8 cellular contexts compared by ENCODE assay signal in genomic region chrX:46953597-46953996, GRCh38.
DNase-seq lines count a peak whose midpoint lies in the region; ATAC-seq lines count a peak whose summit lies in the region.

No MANE protein-coding gene starts in this region.

- H3K4me3 ChIP-seq in BLaER1: no peak overlapping the region
- peak overlapping the region; percentile 51 for H3K4me3 ChIP-seq in iPS-20b (ENCODE audit: low read length)

- ATAC-seq in GM21825 (IDR thresholded peaks at IDR 0.05; ENCODE audit: unreplicated experiment): peak; percentile 46

- H3K27ac ChIP-seq in BLaER1 (peak overlapping the region; percentile 49), iPS-20b (ENCODE audit: low read length) (peak overlapping the region; percentile 69)

- no peaks in the 10 kb centered on the region for H4K20me1 ChIP-seq in BLaER1

- H3K27me3 ChIP-seq in BLaER1 (no peaks in the 10 kb centered on the region), iPS-20b (ENCODE audit: insufficient read depth, low read length) (no peaks in the 10 kb centered on the region)

- H3K9ac ChIP-seq in BLaER1 (no peak overlapping the region), iPS-20b (ENCODE audit: low read depth, low read length) (peak overlapping the region; percentile 68)

- H3K4me2 ChIP-seq in BLaER1: peak overlapping the region; percentile 53

- H3K36me3 ChIP-seq in BLaER1 (no peaks in the 10 kb centered on the region), iPS-20b (ENCODE audit: insufficient read depth, low read depth, low read length) (no peaks in the 10 kb centered on the region)

- peaks cover 27% of the 10 kb centered on the region for H3K4me1 ChIP-seq in BLaER1
- H3K4me1 ChIP-seq in iPS-20b (ENCODE audit: insufficient read depth, low read length): peaks cover 24% of the 10 kb centered on the region

- DNase-seq in NCI-H69 (lab: John Stamatoyannopoulos, UW) (peak; percentile 40), AML-193 (lab: John Stamatoyannopoulos, UW) (no peak), NCI-H1930 (lab: John Stamatoyannopoulos, UW) (no peak)
- DNase-seq in activated CD4-positive, alpha-beta T cell treated with anti-CD3 and anti-CD28 coated beads for 48 hours: no peak
- no peak for DNase-seq in stimulated activated CD4-positive, alpha-beta T cell treated with anti-CD3 and anti-CD28 coated beads, Interleukin-4, amount 100 ng/mL, for 4 hours

- H3K9me3 ChIP-seq in BLaER1: no peaks in the 10 kb centered on the region
- no peaks in the 10 kb centered on the region for H3K9me3 ChIP-seq in iPS-20b (ENCODE audit: insufficient read depth, low read depth, low read length)
